In genomic region chr2:110794390-110794789, GRCh38 we compare ENCODE assay signal across 23 cellular contexts.
DNase-seq lines count a peak whose midpoint lies in the region; ATAC-seq and TF ChIP-seq lines count a peak whose summit lies in the region.
"Had no signal": no experiment of that assay in that cellular context is flagged by ENCODE, and none has a peak within 500 bp of the region (broad histone marks: within the 10 kb centered on the region; RNA-seq: fewer than 3 reads in every experiment).

No MANE protein-coding gene starts in this region.

- no peak overlapping the region for H3K4me3 ChIP-seq in right cardiac atrium (ENCODE audit: low read length)
- H3K4me3 ChIP-seq: BLaER1 had no signal

- peak; percentile 75 for ATAC-seq in left ventricle myocardium superior
- no peak for ATAC-seq in right cardiac atrium

- no peaks in the 10 kb centered on the region for H3K9me3 ChIP-seq in right cardiac atrium (ENCODE audit: control insufficient read depth, low read length)
- H3K9me3 ChIP-seq: BE2C had no signal

- DNase-seq in left ventricle myocardium superior, result no peak
- no peak for DNase-seq in right cardiac atrium
- peak; percentile 59 for DNase-seq in mesenteric fat pad (ENCODE audit: low spot score)
- DNase-seq in activated CD8-positive, alpha-beta memory T cell treated with anti-CD3 and anti-CD28 coated beads, Interleukin-2, amount 50 U/mL, for 4 hours, result no peak
- DNase-seq in G401 (ENCODE audit: low spot score), result no peak
- DNase-seq in NCI-H226, result no peak
- DNase-seq: 8988T; ACHN; BE2C; C1 segment of cervical spinal cord; CD4-positive, alpha-beta memory T cell; CD4-positive, CD25-positive, alpha-beta regulatory T cell; CD8-positive, alpha-beta memory T cell; COR-L47; DMS 273 treated with DMSO at 0.1 percent for 48 hours; DMS153; DMS53; DMS79; DND-41; EL; GF-D8 had no signal

- H3K27ac ChIP-seq in right cardiac atrium (ENCODE audit: low read length), result no peak overlapping the region
- H3K27ac ChIP-seq in VCaP, result peak overlapping the region; percentile 71; the same call in 1 of the 2 replicates
- H3K27ac ChIP-seq: BLaER1 had no signal

- intact Hi-C loops in left ventricle myocardium superior (cut with micrococcal nuclease) (no loop called here), right cardiac atrium (cut with DNase I) (no loop called here)

- in situ Hi-C loops in G401 (cut with HindIII; ENCODE audit: low sequenced_read_pairs), result no loop called here

- TF ChIP-seq CTCF in VCaP (conservative IDR thresholded peaks at IDR 0.05), result no peak

- 62% methylated on average over 4 of the region's 4 CpGs for WGBS in right cardiac atrium

- no peaks in the 10 kb centered on the region for H3K4me1 ChIP-seq in right cardiac atrium (ENCODE audit: control insufficient read depth, insufficient read depth, low read length)
- H3K4me1 ChIP-seq: BE2C, BLaER1 had no signal

- H3K27me3 ChIP-seq in right cardiac atrium (ENCODE audit: control insufficient read depth, insufficient read depth), result no peaks in the 10 kb centered on the region
- H3K27me3 ChIP-seq: BE2C, BLaER1 had no signal
